8 cellular contexts compared by ENCODE assay signal in genomic region chr20:58980711-58981563, GRCh38. TPM values are rescaled to one million over a fixed set of nuclear protein-coding genes. Genes with fewer than 3 reads are reported as not detected.
DNase-seq lines count a peak whose midpoint lies in the region; ATAC-seq, FAIRE-seq and TF ChIP-seq lines count a peak whose summit lies in the region.

NELFCD (plus strand) TSS chr20:58981256; CDS start chr20:58981310, 54 bp downstream.

- H3K9me2 ChIP-seq in PC-9 (ENCODE audit: insufficient read depth): no peaks in the 10 kb centered on the region

- no peak for TF ChIP-seq EP300 in esophagus muscularis mucosa (IDR thresholded peaks at IDR 0.05)

- no peak for FAIRE-seq in D721Med (lab: Jason Lieb, UNC)

- 15% methylated on average over 23 of the region's 102 CpGs; no CpG with 5 or more reads in 1 of the 2 experiments for WGBS in IMR-90 (ENCODE audit: extremely low coverage in 2 of 2, insufficient read length in 1 of 2), 2 experiments
- WGBS in esophagus muscularis mucosa: 38% methylated on average over 15 of the region's 102 CpGs

- H4K91ac ChIP-seq in IMR-90 (ENCODE audit: insufficient read depth, low read depth, low read length): peak within 1 kb of the TSS; percentile 83

- H3K27me3 ChIP-seq in IMR-90 (ENCODE audit: control insufficient read depth, insufficient read depth, low read length) (peaks cover 3% of the 10 kb centered on the region), PC-9 (ENCODE audit: insufficient read depth, low read depth) (no peaks in the 10 kb centered on the region), esophagus muscularis mucosa (no peaks in the 10 kb centered on the region), muscle layer of duodenum (ENCODE audit: low read depth, low read length) (no peaks in the 10 kb centered on the region)

- H2AFZ ChIP-seq in IMR-90 (replicated peaks; ENCODE audit: low read length, poor library complexity) (peak within 1 kb of the TSS; percentile 97), PC-9 (peak within 1 kb of the TSS; percentile 99)

- peaks cover 12% of the 10 kb centered on the region for H3K36me3 Mint-ChIP-seq in activated T-cell treated with anti-CD3 and anti-CD28 coated beads, Interleukin-2, amount 50 U/mL, for 4 hours (ENCODE audit: insufficient read depth)

- H3F3A ChIP-seq in PC-9 (ENCODE audit: insufficient read depth, low read depth): no peaks in the 10 kb centered on the region

- H3K9me3 ChIP-seq in IMR-90 (ENCODE audit: control insufficient read depth, insufficient read depth, low read length) (peaks cover 4% of the 10 kb centered on the region), PC-9 (ENCODE audit: insufficient read depth, low read depth) (no peaks in the 10 kb centered on the region), esophagus muscularis mucosa (peaks cover 0 to 8% (median 3%) of the 10 kb centered on the region in 4 donors), muscle layer of duodenum (ENCODE audit: control insufficient read depth in 1 of 2, low read length in 2 of 2) (peaks cover 3 to 7% of the 10 kb centered on the region in 2 donors)

- H3K79me1 ChIP-seq in IMR-90 (ENCODE audit: low read depth in 1 of 2, low read length in 2 of 2): peaks cover 20 to 42% of the 10 kb centered on the region in 2 experiments; a peak in 3 of 4 replicates

- peak within 1 kb of the TSS; percentile 97 for H3K23ac ChIP-seq in IMR-90 (ENCODE audit: low read depth, low read length)

- H3K79me2 ChIP-seq in PC-9 (ENCODE audit: low read depth): peaks cover 45% of the 10 kb centered on the region

- TF ChIP-seq RAD21 in IMR-90 (IDR thresholded peaks at IDR 0.05; ENCODE audit: low read length): no peak

- H3K4me3 ChIP-seq in IMR-90 (ENCODE audit: insufficient read depth, low read depth, low read length) (peak within 1 kb of the TSS; percentile 90), PC-9 (peak within 1 kb of the TSS; percentile 100), esophagus muscularis mucosa (peak within 1 kb of the TSS; percentile 73 to 97 (median 84)), muscle layer of duodenum (ENCODE audit: low read depth in 1 of 2, low read length in 2 of 2) (peak within 1 kb of the TSS; percentile 84 to 96)

- H3K36me3 ChIP-seq in IMR-90 (ENCODE audit: control insufficient read depth, insufficient read depth, low read length) (no peaks in the 10 kb centered on the region), PC-9 (ENCODE audit: low read depth) (peaks cover 4% of the 10 kb centered on the region; the same call in 1 of the 2 replicates), esophagus muscularis mucosa (peaks cover 0 to 4% (median under 1%) of the 10 kb centered on the region in 4 donors), muscle layer of duodenum (ENCODE audit: control insufficient read depth in 1 of 2, insufficient read depth in 2 of 2, low read length in 2 of 2) (no peaks in the 10 kb centered on the region)

- H2BK5ac ChIP-seq in IMR-90 (ENCODE audit: low read depth, low read length, poor library complexity, severe bottlenecking): peak within 1 kb of the TSS; percentile 94

- H4K8ac ChIP-seq in IMR-90 (ENCODE audit: low read depth in 2 of 2, low read length in 2 of 2): peak within 1 kb of the TSS; percentile 97 to 99

- no peaks in the 10 kb centered on the region for H3K27me3 Mint-ChIP-seq in activated T-cell treated with anti-CD3 and anti-CD28 coated beads, Interleukin-2, amount 50 U/mL, for 4 hours (ENCODE audit: low read depth)

- peaks cover 20% of the 10 kb centered on the region for H3K9me1 ChIP-seq in IMR-90 (ENCODE audit: insufficient read depth, low read length)

- dilution Hi-C loops in IMR-90 (cut with HindIII; ENCODE audit: low sequenced_read_pairs, unreplicated experiment): no loop called here

- H2BK20ac ChIP-seq in IMR-90 (ENCODE audit: low read depth, low read length): no peak within 1 kb of the TSS

- in situ Hi-C loops in IMR-90 (cut with MboI; ENCODE audit: low sequenced_read_pairs): loop anchor here (5.0 kb wide), 1 partner anchor 74 kb away; no protein-coding TSS in a partner anchor

- peak; percentile 94 for DNase-seq in D721Med (ENCODE audit: insufficient read length, low spot score)
- DNase-seq in IMR-90: peak; percentile 73
- peak; percentile 66 to 93 for DNase-seq in PC-9
- peak; percentile 89 for DNase-seq in activated T-cell treated with anti-CD3 and anti-CD28 coated beads, Interleukin-2, amount 50 U/mL, for 4 hours
- peak; percentile 94 for DNase-seq in esophagus muscularis mucosa (ENCODE audit: extremely low spot score)
- DNase-seq in stimulated activated CD8-positive, alpha-beta memory T cell treated with anti-CD3 and anti-CD28 coated beads, Interleukin-7, amount 100 ng/mL, for 24 hours (ENCODE audit: low read depth): peak; percentile 77

- TF ChIP-seq POLR2A in IMR-90 (IDR thresholded peaks at IDR 0.05; ENCODE audit: low read depth, low read length) (peak; percentile 60), esophagus muscularis mucosa (IDR thresholded peaks at IDR 0.05; ENCODE audit: low read depth) (no peak)

- H3K4me2 ChIP-seq in IMR-90 (ENCODE audit: low read depth, low read length) (peak within 1 kb of the TSS; percentile 100), PC-9 (peak within 1 kb of the TSS; percentile 89)

- peak; percentile 53 for ATAC-seq in GM21526 (IDR thresholded peaks at IDR 0.05; ENCODE audit: low FRiP score, unreplicated experiment)
- peak; percentile 96 for ATAC-seq in IMR-90 (ENCODE audit: low read depth)
- ATAC-seq in activated T-cell treated with anti-CD3 and anti-CD28 coated beads, Interleukin-2, amount 50 U/mL, for 4 hours: peak; percentile 87 to 90

- H4K20me1 ChIP-seq in IMR-90 (ENCODE audit: insufficient read depth, low read length) (peaks cover 19% of the 10 kb centered on the region), PC-9 (ENCODE audit: insufficient read depth) (peaks cover 22% of the 10 kb centered on the region)

- peak within 1 kb of the TSS; percentile 99 for H2AK9ac ChIP-seq in IMR-90 (replicated peaks; ENCODE audit: low read depth, low read length, poor library complexity)

- H4K5ac ChIP-seq in IMR-90 (ENCODE audit: low read depth, low read length): peak within 1 kb of the TSS; percentile 92

- POLR2A ChIA-PET in IMR-90 (lab: Charles Lee; ENCODE audit: unreplicated experiment) (no interaction called here), PC-9 (lab: Charles Lee; ENCODE audit: unreplicated experiment) (interaction anchor here (0.5 to 0.7 kb wide), 2 partner anchors 15 to 585 kb away, joined by 3 to 4 read pairs; no protein-coding TSS in a partner anchor)

- BruUV-seq in IMR-90 (replicated peaks; lab: Mats Ljungman, UMichigan) (no TSS peak), PC-9 (replicated peaks; lab: Mats Ljungman, UMichigan) (TSS peak; percentile 96)

- peak within 1 kb of the TSS; percentile 80 for H2BK120ac ChIP-seq in IMR-90 (ENCODE audit: low read depth, low read length)

- H3K14ac ChIP-seq in IMR-90 (replicated peaks; ENCODE audit: low read depth, low read length): peak within 1 kb of the TSS; percentile 98

- peaks cover 31% of the 10 kb centered on the region for H3K4me1 Mint-ChIP-seq in activated T-cell treated with anti-CD3 and anti-CD28 coated beads, Interleukin-2, amount 50 U/mL, for 4 hours (ENCODE audit: low read depth)

- CTCF ChIA-PET in IMR-90 (lab: Yijun Ruan, JAX): interaction anchor here (0.8 to 1.3 kb wide), 2 partner anchors 11 to 16 kb away, joined by 3 to 4 read pairs; no protein-coding TSS in a partner anchor
- CTCF ChIA-PET in PC-9 (lab: Charles Lee): interaction anchor here (0.6 kb wide), 1 partner anchor 216 kb away, joined by 3 read pairs; no protein-coding TSS in a partner anchor

- H3K4ac ChIP-seq in IMR-90 (ENCODE audit: low read depth, low read length): peak within 1 kb of the TSS; percentile 94

- H3K9ac ChIP-seq in IMR-90 (ENCODE audit: low read depth, low read length): peak within 1 kb of the TSS; percentile 98

- H3K4me1 ChIP-seq in IMR-90 (ENCODE audit: control insufficient read depth, insufficient read depth, low read length) (peaks cover 3% of the 10 kb centered on the region; the same call in 1 of the 2 replicates), PC-9 (replicated peaks; ENCODE audit: insufficient read depth) (peaks cover 13% of the 10 kb centered on the region), esophagus muscularis mucosa (peaks cover 33 to 49% (median 46%) of the 10 kb centered on the region in 4 donors), muscle layer of duodenum (ENCODE audit: control insufficient read depth in 1 of 2, insufficient read depth in 2 of 2, low read length in 2 of 2) (peaks cover 11 to 14% of the 10 kb centered on the region in 2 donors)

- peak within 1 kb of the TSS; percentile 88 for H2AK5ac ChIP-seq in IMR-90 (ENCODE audit: low read depth, low read length)

- peak within 1 kb of the TSS; percentile 92 for H3K4me3 Mint-ChIP-seq in activated T-cell treated with anti-CD3 and anti-CD28 coated beads, Interleukin-2, amount 50 U/mL, for 4 hours

- H3K18ac ChIP-seq in IMR-90 (ENCODE audit: low read depth, low read length): peak within 1 kb of the TSS; percentile 60; the same call in 1 of the 2 replicates

- intact Hi-C loops in IMR-90 (cut with micrococcal nuclease) (loop anchor here (1.0 to 5.0 kb wide), 2 partner anchors 74 to 87 kb away; no protein-coding TSS in a partner anchor), PC-9 (cut with micrococcal nuclease; ENCODE audit: unreplicated experiment) (loop anchor here (1.0 to 5.0 kb wide), 2 partner anchors 51 to 90 kb away; partner anchors contain the start of gene ATP5F1E), esophagus muscularis mucosa (cut with DNase I) (loop anchor here (5.0 kb wide), 3 partner anchors 51 to 109 kb away; partner anchors contain the start of gene ATP5F1E)

- peak within 1 kb of the TSS; percentile 54 for H3K56ac ChIP-seq in IMR-90 (ENCODE audit: extremely low read depth, insufficient read depth, low read length)

- peak within 1 kb of the TSS; percentile 58; the same call in 1 of the 3 replicates for H2BK15ac ChIP-seq in IMR-90 (ENCODE audit: low read depth, low read length)

- H3K27ac ChIP-seq in IMR-90 (ENCODE audit: insufficient read depth, low read length) (peak within 1 kb of the TSS; percentile 83), PC-9 (peak within 1 kb of the TSS; percentile 27; the same call in 1 of the 2 replicates), esophagus muscularis mucosa (replicated peaks in 1 of 4) (peak within 1 kb of the TSS; percentile 81 to 83 (median 82)), muscle layer of duodenum (ENCODE audit: low read length) (peak within 1 kb of the TSS; percentile 80)

- no peak for TF ChIP-seq CTCF in D721Med (IDR thresholded peaks at IDR 0.05; ENCODE audit: insufficient read depth, missing control alignments)
- no peak for TF ChIP-seq CTCF in IMR-90 (conservative IDR thresholded peaks at IDR 0.05; ENCODE audit: low read depth, low read length)
- TF ChIP-seq CTCF in PC-9 (conservative IDR thresholded peaks at IDR 0.05): no peak
- TF ChIP-seq CTCF in esophagus muscularis mucosa (IDR thresholded peaks at IDR 0.05): no peak

- H3K9me3 Mint-ChIP-seq in activated T-cell treated with anti-CD3 and anti-CD28 coated beads, Interleukin-2, amount 50 U/mL, for 4 hours: peaks cover 9% of the 10 kb centered on the region

RNA-seq across cellular contexts. Expression of gene NELFCD, which starts in this region (rescaled TPM):
- total RNA-seq in IMR-90 (2012; rRNA removed) (82.2 and 94.1 TPM in 2 replicates), PC-9 (2021) (122 and 130 TPM in 2 replicates), esophagus muscularis mucosa (10 to 100 TPM; 30.5 to 41.5 (median 34.9) TPM)
- 85.7 and 88.9 TPM in 2 replicates for polyA plus RNA-seq in IMR-90 (2012; rRNA removed)
- polyA plus RNA-seq in IMR-90 (2012; cell fraction: cytosol; rRNA removed): 41.7 and 69.9 TPM in 2 replicates
- 137 and 278 TPM in 2 replicates for polyA plus RNA-seq in IMR-90 (2012; cell fraction: nucleus; rRNA removed; ENCODE audit: low replicate concordance)
- total RNA-seq in activated T-cell treated with anti-CD3 and anti-CD28 coated beads, Interleukin-2, amount 50 U/mL, for 4 hours: 100 to 1,000 TPM; 119 to 146 (median 128) TPM

Comparison
In these comparisons a context has a peak if more than half of its experiments do, and no peak if none do; other contexts are left out.
1. Peak in every context shown above with its lines: DNase-seq, ATAC-seq, H3K4me3 ChIP-seq and H3K27ac ChIP-seq.
2. H3K27ac ChIP-seq: peak in every context shown above with its lines; median percentile 83 in IMR-90; 82 in esophagus muscularis mucosa; 80 in muscle layer of duodenum; 27 in PC-9.